In the genomic region with DNA sequence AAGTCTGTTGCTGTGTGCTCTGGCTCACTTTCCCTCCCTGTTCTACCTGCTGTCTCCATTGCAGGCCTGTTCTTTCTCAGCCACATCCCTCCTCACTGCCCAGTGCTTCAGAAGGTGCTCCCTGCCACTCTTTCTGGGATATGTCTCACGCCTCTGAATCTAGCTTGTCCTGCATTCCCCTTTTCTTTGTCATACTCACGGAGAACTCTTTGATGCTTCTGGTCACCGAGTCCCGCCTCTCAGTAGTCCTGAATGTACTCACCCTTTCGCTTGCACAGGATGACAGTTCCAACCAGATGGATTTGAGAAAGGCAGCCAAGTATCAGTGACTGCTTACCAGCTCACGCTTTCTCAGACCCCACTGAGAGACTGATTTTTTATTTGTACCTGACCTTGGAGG, we compare ENCODE assay signal across 18 cellular contexts.
DNase-seq lines count a peak whose midpoint lies in the region; ATAC-seq, FAIRE-seq and TF ChIP-seq lines count a peak whose summit lies in the region.
"Had no signal": no experiment of that assay in that cellular context is flagged by ENCODE, and none has a peak within 500 bp of the region (broad histone marks: within the 10 kb centered on the region; RNA-seq: fewer than 3 reads in every experiment).

No MANE protein-coding gene starts in this region.

- CTCF ChIA-PET in activated CD8-positive, alpha-beta T cell treated with anti-CD3 and anti-CD28 coated beads for 36 hours (lab: Charles Lee) = interaction anchor here (1.1 to 1.8 kb wide), 4 partner anchors 14 to 491 kb away, joined by 3 to 6 read pairs (median 4); no protein-coding TSS in a partner anchor

- intact Hi-C loops in activated CD8-positive, alpha-beta T cell treated with anti-CD3 and anti-CD28 coated beads for 36 hours (cut with micrococcal nuclease) = no loop called here
- intact Hi-C loops in Right ventricle myocardium superior (cut with DNase I) = no loop called here

- no peak for FAIRE-seq in urothelium cell line (lab: Jason Lieb, UNC)
- FAIRE-seq: keratinocyte had no signal

- peak overlapping the region; percentile 75 for H3K27ac Mint-ChIP-seq in stimulated activated naive CD8-positive, alpha-beta T cell treated with anti-CD3 and anti-CD28 coated beads, Interleukin-15, Interleukin-2, amounts not matched to agents 100 ng/mL and 50 ng/mL, for 24 hours
- peak overlapping the region in 1 of 2 donors; percentile 64 for H3K27ac Mint-ChIP-seq in stimulated activated naive CD8-positive, alpha-beta T cell treated with anti-CD3 and anti-CD28 coated beads, Interleukin-15, amount 100 ng/mL, for 72 hours
- peak overlapping the region; percentile 66 for H3K27ac Mint-ChIP-seq in activated CD8-positive, alpha-beta T cell treated with anti-CD3 and anti-CD28 coated beads for 36 hours
- H3K27ac Mint-ChIP-seq: activated naive CD4-positive, alpha-beta T cell treated with anti-CD3 and anti-CD28 coated beads for 36 hours had no signal

- H3K4me3 Mint-ChIP-seq in stimulated activated naive CD8-positive, alpha-beta T cell treated with anti-CD3 and anti-CD28 coated beads, Interleukin-15, Interleukin-2, amounts not matched to agents 100 ng/mL and 50 ng/mL, for 24 hours = no peak overlapping the region
- H3K4me3 Mint-ChIP-seq in stimulated activated naive CD8-positive, alpha-beta T cell treated with anti-CD3 and anti-CD28 coated beads, Interleukin-15, amount 100 ng/mL, for 72 hours = no peak overlapping the region
- no peak overlapping the region for H3K4me3 Mint-ChIP-seq in activated CD8-positive, alpha-beta T cell treated with anti-CD3 and anti-CD28 coated beads for 36 hours
- H3K4me3 Mint-ChIP-seq: activated naive CD4-positive, alpha-beta T cell treated with anti-CD3 and anti-CD28 coated beads for 36 hours; brain had no signal

- no peak for TF ChIP-seq CTCF in activated CD8-positive, alpha-beta T cell treated with anti-CD3 and anti-CD28 coated beads for 36 hours (IDR thresholded peaks at IDR 0.05)

- H3K4me1 Mint-ChIP-seq in stimulated activated naive CD8-positive, alpha-beta T cell treated with anti-CD3 and anti-CD28 coated beads, Interleukin-15, Interleukin-2, amounts not matched to agents 100 ng/mL and 50 ng/mL, for 24 hours (ENCODE audit: low read depth) = peaks cover 40% of the 10 kb centered on the region
- H3K4me1 Mint-ChIP-seq in stimulated activated naive CD8-positive, alpha-beta T cell treated with anti-CD3 and anti-CD28 coated beads, Interleukin-15, amount 100 ng/mL, for 72 hours = peaks cover 59% of the 10 kb centered on the region
- peaks cover 62% of the 10 kb centered on the region for H3K4me1 Mint-ChIP-seq in activated CD8-positive, alpha-beta T cell treated with anti-CD3 and anti-CD28 coated beads for 36 hours (ENCODE audit: low read depth)

- POLR2A ChIA-PET in activated CD8-positive, alpha-beta T cell treated with anti-CD3 and anti-CD28 coated beads for 36 hours (lab: Charles Lee) = no interaction called here

- DNase-seq in stimulated activated naive CD8-positive, alpha-beta T cell treated with anti-CD3 and anti-CD28 coated beads, Interleukin-15, amount 100 ng/mL, for 72 hours = no peak
- DNase-seq in activated CD8-positive, alpha-beta T cell treated with anti-CD3 and anti-CD28 coated beads for 36 hours = no peak
- DNase-seq in islet precursor cell (peak; percentile 84), Right ventricle myocardium superior (no peak), urothelium cell line (ENCODE audit: low spot score) (no peak), UCSD-AML1 (lab: John Stamatoyannopoulos, UW; ENCODE audit: unreplicated experiment) (no peak), HT-29 (ENCODE audit: low spot score) (no peak)
- DNase-seq: ACHN; activated CD4-positive, alpha-beta T cell treated with anti-CD3 and anti-CD28 coated beads for 48 hours; activated naive CD4-positive, alpha-beta T cell treated with anti-CD3 and anti-CD28 coated beads for 36 hours; activated T-cell treated with anti-CD3 and anti-CD28 coated beads for 4 hours; DND-41; NCI-H2081; SK-N-SH; stimulated activated CD4-positive, alpha-beta T cell treated with anti-CD3 and anti-CD28 coated beads, Interleukin-2, amount 100 ng/mL, for 24 hours had no signal

- peaks cover 85% of the 10 kb centered on the region for H3K36me3 Mint-ChIP-seq in stimulated activated naive CD8-positive, alpha-beta T cell treated with anti-CD3 and anti-CD28 coated beads, Interleukin-15, Interleukin-2, amounts not matched to agents 100 ng/mL and 50 ng/mL, for 24 hours (ENCODE audit: low read depth)
- peaks cover 72% of the 10 kb centered on the region for H3K36me3 Mint-ChIP-seq in activated CD8-positive, alpha-beta T cell treated with anti-CD3 and anti-CD28 coated beads for 36 hours (ENCODE audit: low read depth)

- H3K9me3 Mint-ChIP-seq in stimulated activated naive CD8-positive, alpha-beta T cell treated with anti-CD3 and anti-CD28 coated beads, Interleukin-15, Interleukin-2, amounts not matched to agents 100 ng/mL and 50 ng/mL, for 24 hours = no peaks in the 10 kb centered on the region
- H3K9me3 Mint-ChIP-seq in stimulated activated naive CD8-positive, alpha-beta T cell treated with anti-CD3 and anti-CD28 coated beads, Interleukin-15, amount 100 ng/mL, for 72 hours = peaks cover 0 to 4% of the 10 kb centered on the region in 2 donors
- H3K9me3 Mint-ChIP-seq in activated CD8-positive, alpha-beta T cell treated with anti-CD3 and anti-CD28 coated beads for 36 hours = no peaks in the 10 kb centered on the region

- no peaks in the 10 kb centered on the region for H3K27me3 Mint-ChIP-seq in stimulated activated naive CD8-positive, alpha-beta T cell treated with anti-CD3 and anti-CD28 coated beads, Interleukin-15, Interleukin-2, amounts not matched to agents 100 ng/mL and 50 ng/mL, for 24 hours
- H3K27me3 Mint-ChIP-seq in stimulated activated naive CD8-positive, alpha-beta T cell treated with anti-CD3 and anti-CD28 coated beads, Interleukin-15, amount 100 ng/mL, for 72 hours = no peaks in the 10 kb centered on the region
- H3K27me3 Mint-ChIP-seq in activated CD8-positive, alpha-beta T cell treated with anti-CD3 and anti-CD28 coated beads for 36 hours = no peaks in the 10 kb centered on the region
- H3K27me3 Mint-ChIP-seq: brain had no signal

- no peak for ATAC-seq in stimulated activated naive CD8-positive, alpha-beta T cell treated with anti-CD3 and anti-CD28 coated beads, Interleukin-15, amount 100 ng/mL, for 72 hours
- no peak for ATAC-seq in activated CD8-positive, alpha-beta T cell treated with anti-CD3 and anti-CD28 coated beads for 36 hours
- ATAC-seq in Right ventricle myocardium superior (ENCODE audit: poor library complexity) = no peak
